In the genomic region with DNA sequence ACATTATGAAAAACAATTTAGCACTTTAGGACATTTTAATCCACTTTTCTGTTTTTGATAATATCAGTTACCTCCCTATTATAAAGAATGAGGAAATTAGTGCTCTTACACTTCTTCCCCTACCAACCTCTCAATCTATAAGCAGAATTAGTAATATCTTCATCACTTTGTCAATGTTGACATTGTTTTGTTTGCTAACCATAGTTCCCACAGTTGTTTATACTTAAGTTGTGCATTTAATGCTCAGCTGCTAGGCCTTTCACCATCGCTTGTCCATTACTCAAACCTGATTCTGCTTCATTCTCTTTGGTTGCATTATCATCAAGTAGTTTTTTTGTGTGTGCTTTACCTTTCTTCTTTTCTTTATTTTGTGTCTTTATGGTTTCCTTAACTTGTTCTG, we compare ENCODE assay signal across 18 cellular contexts.
"Had no signal": no experiment of that assay in that cellular context is flagged by ENCODE, and none has a peak within 500 bp of the region (broad histone marks: within the 10 kb centered on the region; RNA-seq: fewer than 3 reads in every experiment).

No MANE protein-coding gene starts in this region.

- H3K27ac ChIP-seq: heart left ventricle, parathyroid adenoma, prostate gland, right lobe of liver, tibial artery, upper lobe of left lung, uterus had no signal

- DNase-seq: dermis blood vessel endothelial cell; heart left ventricle; hippocampal formation; left colon; left ventricle myocardium superior; mesendoderm; naive B cell; retina; right lobe of liver; stimulated activated CD4-positive, alpha-beta T cell treated with anti-CD3 and anti-CD28 coated beads, Interleukin-4, amount 100 ng/mL, for 1 hour; stimulated activated CD8-positive, alpha-beta memory T cell treated with anti-CD3 and anti-CD28 coated beads, Interleukin-4, amount 100 ng/mL, for 48 hours; tibial artery; upper lobe of left lung; uterus had no signal

- H3K4me1 ChIP-seq: parathyroid adenoma, prostate gland, right lobe of liver, upper lobe of left lung, uterus had no signal

- H3K79me2 ChIP-seq: parathyroid adenoma had no signal

- ATAC-seq: heart left ventricle; left colon; left ventricle myocardium superior; right lobe of liver; stimulated activated effector memory CD8-positive, alpha-beta T cell treated with anti-CD3 and anti-CD28 coated beads, Interleukin-12 subunit alpha, Interleukin-12 subunit beta, amount 100 ng/mL, for 72 hours had no signal

- H3K9ac ChIP-seq: parathyroid adenoma had no signal

- H2AFZ ChIP-seq: parathyroid adenoma had no signal

- H3K36me3 ChIP-seq: prostate gland, uterus had no signal

- H3K27me3 ChIP-seq: heart left ventricle, right lobe of liver, tibial artery, upper lobe of left lung, uterus had no signal

- H3K4me3 ChIP-seq: heart left ventricle, lung, prostate gland, right lobe of liver, tibial artery, upper lobe of left lung, uterus had no signal

- H3K9me3 ChIP-seq: heart left ventricle, prostate gland, right lobe of liver, tibial artery, upper lobe of left lung, uterus had no signal
